ENCODE assay signal across 22 cellular contexts in the genomic region with DNA sequence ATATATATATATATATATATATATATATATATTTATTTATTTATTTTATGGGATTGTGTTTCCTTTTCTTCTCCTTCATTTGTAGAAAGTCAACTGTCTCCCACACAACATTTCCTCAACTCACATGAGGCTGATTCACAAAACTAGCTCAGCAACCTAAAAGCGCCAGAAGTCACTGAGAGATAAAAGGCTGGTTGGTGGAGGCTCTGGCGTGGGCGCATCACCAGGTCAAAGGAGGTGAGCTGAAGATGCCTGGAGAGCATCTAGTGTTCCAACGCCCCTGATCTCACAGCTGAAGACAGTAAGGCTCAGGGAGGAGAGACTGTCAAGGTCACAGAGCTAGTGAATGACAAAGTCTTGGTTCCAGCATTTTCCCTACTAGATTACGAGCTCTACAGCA.
DNase-seq lines count a peak whose midpoint lies in the region; ATAC-seq, FAIRE-seq and TF ChIP-seq lines count a peak whose summit lies in the region.
"Had no signal": no experiment of that assay in that cellular context is flagged by ENCODE, and none has a peak within 500 bp of the region (broad histone marks: within the 10 kb centered on the region; RNA-seq: fewer than 3 reads in every experiment).

No MANE protein-coding gene starts in this region.

- H3K4me1 ChIP-seq in left ventricle myocardium inferior, result peaks cover 34% of the 10 kb centered on the region
- peaks cover 0 to 4% of the 10 kb centered on the region in 2 experiments; a peak in 2 of 5 replicates for H3K4me1 ChIP-seq in K562 (replicated peaks in 1 of 2; ENCODE audit: control insufficient read depth in 2 of 2, insufficient read depth in 2 of 2, low read length in 2 of 2)
- H3K4me1 ChIP-seq in neural progenitor cell, result peaks cover 38% of the 10 kb centered on the region
- H3K4me1 ChIP-seq: HAP-1 had no signal

- no peaks in the 10 kb centered on the region for H4K20me1 ChIP-seq in K562 (replicated peaks; ENCODE audit: control insufficient read depth, insufficient read depth, low read length)
- H4K20me1 ChIP-seq in neural progenitor cell (ENCODE audit: low read depth), result no peaks in the 10 kb centered on the region

- BruUV-seq in K562 (replicated peaks; lab: Mats Ljungman, UMichigan), result no TSS peak

- H3K9me1 ChIP-seq in K562 (ENCODE audit: control insufficient read depth, insufficient read depth, low read length), result peaks cover 3% of the 10 kb centered on the region

- intact Hi-C loops in left ventricle myocardium inferior (cut with micrococcal nuclease) (no loop called here), Right ventricle myocardium superior (cut with DNase I) (no loop called here), K562 (cut with micrococcal nuclease) (no loop called here)

- H3K9me3 ChIP-seq in left ventricle myocardium inferior (replicated peaks) (peaks cover 8% of the 10 kb centered on the region), K562 (replicated peaks; ENCODE audit: control insufficient read depth, insufficient read depth, low read depth, low read length) (peaks cover 8% of the 10 kb centered on the region), neural progenitor cell (ENCODE audit: low read depth) (peaks cover 5% of the 10 kb centered on the region)
- H3K9me3 ChIP-seq: HAP-1 had no signal

- H3K9me3 Mint-ChIP-seq in neural progenitor cell, result peaks cover 18% of the 10 kb centered on the region

- peaks cover 19% of the 10 kb centered on the region for H3K27me3 Mint-ChIP-seq in neural progenitor cell (ENCODE audit: insufficient read depth, low read depth)
- H3K27me3 Mint-ChIP-seq: CD4-positive, alpha-beta memory T cell had no signal

- H3K36me3 Mint-ChIP-seq in neural progenitor cell, result peaks cover 35% of the 10 kb centered on the region

- H3K9ac ChIP-seq in K562 (ENCODE audit: insufficient read depth in 1 of 2, low read depth in 2 of 2, low read length in 2 of 2) (no peak overlapping the region), neural progenitor cell (no peak overlapping the region)
- H3K9ac ChIP-seq: KMS-11 had no signal

- no peak for DNase-seq in left ventricle myocardium inferior
- no peak for DNase-seq in Right ventricle myocardium superior
- DNase-seq in K562 (ENCODE audit: extremely low read depth in 1 of 4, low spot score in 3 of 4), result peak in 2 of 4 experiments; percentile 46 to 59
- no peak for DNase-seq in neural progenitor cell (ENCODE audit: low spot score)
- DNase-seq in stimulated activated naive CD8-positive, alpha-beta T cell treated with anti-CD3 and anti-CD28 coated beads, Interleukin-15, Interleukin-2, amounts not matched to agents 100 U/mL and 50 U/mL, for 24 hours, result no peak
- DNase-seq in SW 1271 (lab: John Stamatoyannopoulos, UW), result no peak
- DNase-seq: C1 segment of cervical spinal cord; CD4-positive, alpha-beta memory T cell; DMS53; GOT3; IMR-90; MM.1S; NCI-H1694; NCI-H2029 treated with DMSO at 0.1 percent for 48 hours; NCI-H526 treated with DMSO at 0.1 percent for 48 hours had no signal

- H3K36me3 ChIP-seq in left ventricle myocardium inferior (peaks cover 8% of the 10 kb centered on the region), K562 (ENCODE audit: control insufficient read depth, insufficient read depth, low read length) (peaks cover 6% of the 10 kb centered on the region; the same call in 1 of the 3 replicates), neural progenitor cell (no peaks in the 10 kb centered on the region)
- H3K36me3 ChIP-seq: HAP-1 had no signal

- TF ChIP-seq POLR2A in K562 (conservative IDR thresholded peaks at IDR 0.05), result no peak

- no peak for ATAC-seq in Right ventricle myocardium superior (ENCODE audit: poor library complexity)
- peak; percentile 46 for ATAC-seq in K562
- no peak for ATAC-seq in GM21381 (IDR thresholded peaks at IDR 0.05; ENCODE audit: unreplicated experiment)
- no peak for ATAC-seq in stimulated activated naive CD8-positive, alpha-beta T cell treated with anti-CD3 and anti-CD28 coated beads, Interleukin-15, Interleukin-2, amounts not matched to agents 100 U/mL and 50 U/mL, for 24 hours
- ATAC-seq: Panc1, SK-N-SH treated with all-trans-retinoic acid at 6 μM for 48 hours had no signal

- H3K27me3 ChIP-seq in left ventricle myocardium inferior (ENCODE audit: low read depth) (no peaks in the 10 kb centered on the region), K562 (ENCODE audit: control insufficient read depth in 2 of 2, insufficient read depth in 2 of 2, low read length in 2 of 2) (no peaks in the 10 kb centered on the region), neural progenitor cell (no peaks in the 10 kb centered on the region)

- no peak overlapping the region for H3K4me3 Mint-ChIP-seq in neural progenitor cell
- H3K4me3 Mint-ChIP-seq: CD4-positive, alpha-beta memory T cell had no signal

- H3K79me2 ChIP-seq in K562 (ENCODE audit: control insufficient read depth, insufficient read depth, low read length) (no peaks in the 10 kb centered on the region), neural progenitor cell (ENCODE audit: low read depth) (no peaks in the 10 kb centered on the region)

- H3F3A ChIP-seq in neural progenitor cell (ENCODE audit: low read depth), result peaks cover 14% of the 10 kb centered on the region

- peaks cover 23% of the 10 kb centered on the region for H3K4me1 Mint-ChIP-seq in neural progenitor cell

- CTCF ChIA-PET in K562 (lab: Yijun Ruan, JAX; ENCODE audit: low intra/inter-chr PET ratio), result no interaction called here

- 37% methylated on average over 5 of the region's 5 CpGs for WGBS in K562 (ENCODE audit: insufficient coverage, low coverage, missing lambda C conversion rate)

- in situ Hi-C loops in K562 (cut with MboI), result no loop called here

- H3K27ac Mint-ChIP-seq in neural progenitor cell, result no peak overlapping the region

- no peak overlapping the region for H3K4me3 ChIP-seq in left ventricle myocardium inferior
- H3K4me3 ChIP-seq in K562, result no peak overlapping the region
- no peak overlapping the region for H3K4me3 ChIP-seq in neural progenitor cell
- H3K4me3 ChIP-seq: HAP-1 had no signal

- H3K4me2 ChIP-seq in K562 (ENCODE audit: insufficient read depth, low read length) (no peak overlapping the region), neural progenitor cell (peak overlapping the region; percentile 35)
- H3K4me2 ChIP-seq: KMS-11 had no signal

- H3K27ac ChIP-seq in left ventricle myocardium inferior (replicated peaks), result peak overlapping the region; percentile 79
- H3K27ac ChIP-seq in K562 (ENCODE audit: extremely low read depth, low read depth, low read length), result no peak overlapping the region; the same call in 2 of the 3 replicates
- no peak overlapping the region for H3K27ac ChIP-seq in neural progenitor cell
- H3K27ac ChIP-seq: KMS-11, RWPE1 had no signal

- no peak for TF ChIP-seq CTCF in left ventricle myocardium inferior (IDR thresholded peaks at IDR 0.05; ENCODE audit: borderline replicate concordance)
- TF ChIP-seq CTCF in K562 (IDR thresholded peaks at IDR 0.05 in 2 of 3, conservative IDR thresholded peaks at IDR 0.05 in 1 of 3; ENCODE audit: insufficient read depth in 2 of 3, low read depth in 1 of 3, low read length in 3 of 3), result no peak
- no peak for TF ChIP-seq CTCF in neural progenitor cell (IDR thresholded peaks at IDR 0.05)

- no peak for TF ChIP-seq EP300 in K562 (IDR thresholded peaks at IDR 0.05; ENCODE audit: low read length)

- peak; percentile 70 for FAIRE-seq in K562 (lab: Jason Lieb, UNC)
- FAIRE-seq: A204.1 had no signal

- no peak for TF ChIP-seq RAD21 in K562 (CRISPR knock-in tag; conservative IDR thresholded peaks at IDR 0.05 in 1 of 2, IDR thresholded peaks at IDR 0.05 in 1 of 2)

- H2AFZ ChIP-seq in K562 (ENCODE audit: low read depth, low read length) (no peak overlapping the region), neural progenitor cell (replicated peaks) (no peak overlapping the region)

- POLR2A ChIA-PET in K562 (lab: Yijun Ruan, JAX), result interaction anchor here (0.9 to 1.9 kb wide), 3 partner anchors 9 to 14 kb away, joined by 3 to 8 read pairs (median 4); no protein-coding TSS in a partner anchor

TF ChIP-seq in K562, 482 proteins besides CTCF, POLR2A, EP300 and RAD21 (continues in another document):
- TF ChIP-seq CBFA2T3 (IDR thresholded peaks at IDR 0.05) (peak; percentile 69), ZNF384 (IDR thresholded peaks at IDR 0.05; ENCODE audit: low read depth, low read length) (no peak), DPF2 (IDR thresholded peaks at IDR 0.05) (peak; percentile 40; the same call in 1 of the 2 replicates), ZNF57 (CRISPR knock-in tag; IDR thresholded peaks at IDR 0.05) (no peak), ZNF146 (CRISPR knock-in tag; IDR thresholded peaks at IDR 0.05; ENCODE audit: unreplicated experiment) (no peak), ZNF23 (CRISPR knock-in tag; IDR thresholded peaks at IDR 0.05) (no peak), COPS2 (conservative IDR thresholded peaks at IDR 0.05) (no peak), RUNX1 (IDR thresholded peaks at IDR 0.05; ENCODE audit: low read depth) (no peak), EZH2 (IDR thresholded peaks at IDR 0.05; ENCODE audit: borderline replicate concordance, low read depth, low read length) (no peak), KDM1A (IDR thresholded peaks at IDR 0.05) (no peak), CBX2 (IDR thresholded peaks at IDR 0.05; ENCODE audit: insufficient read depth, low read length, poor library complexity, severe bottlenecking) (no peak), CHD1 (IDR thresholded peaks at IDR 0.05; ENCODE audit: low read length) (no peak), GTF2F1 (IDR thresholded peaks at IDR 0.05; ENCODE audit: low read depth, low read length) (no peak), ZNF507 (tag; conservative IDR thresholded peaks at IDR 0.05) (no peak), ARID1B (IDR thresholded peaks at IDR 0.05) (peak; percentile 28; the same call in 1 of the 2 replicates), EGR1 (conservative IDR thresholded peaks at IDR 0.05) (peak; percentile 91), KLF13 (tag; IDR thresholded peaks at IDR 0.05; ENCODE audit: borderline replicate concordance, low read depth) (no peak), NCOR1 (IDR thresholded peaks at IDR 0.05) (peak; percentile 24; the same call in 1 of the 2 replicates), ZNF212 (CRISPR knock-in tag; IDR thresholded peaks at IDR 0.05) (no peak), YBX1 (IDR thresholded peaks at IDR 0.05) (no peak)
- TF ChIP-seq, protein P1, sequence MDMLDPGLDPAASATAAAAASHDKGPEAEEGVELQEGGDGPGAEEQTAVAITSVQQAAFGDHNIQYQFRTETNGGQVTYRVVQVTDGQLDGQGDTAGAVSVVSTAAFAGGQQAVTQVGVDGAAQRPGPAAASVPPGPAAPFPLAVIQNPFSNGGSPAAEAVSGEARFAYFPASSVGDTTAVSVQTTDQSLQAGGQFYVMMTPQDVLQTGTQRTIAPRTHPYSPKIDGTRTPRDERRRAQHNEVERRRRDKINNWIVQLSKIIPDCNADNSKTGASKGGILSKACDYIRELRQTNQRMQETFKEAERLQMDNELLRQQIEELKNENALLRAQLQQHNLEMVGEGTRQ (CRISPR knock-in tag; IDR thresholded peaks at IDR 0.05), result no peak
